In the genomic region with DNA sequence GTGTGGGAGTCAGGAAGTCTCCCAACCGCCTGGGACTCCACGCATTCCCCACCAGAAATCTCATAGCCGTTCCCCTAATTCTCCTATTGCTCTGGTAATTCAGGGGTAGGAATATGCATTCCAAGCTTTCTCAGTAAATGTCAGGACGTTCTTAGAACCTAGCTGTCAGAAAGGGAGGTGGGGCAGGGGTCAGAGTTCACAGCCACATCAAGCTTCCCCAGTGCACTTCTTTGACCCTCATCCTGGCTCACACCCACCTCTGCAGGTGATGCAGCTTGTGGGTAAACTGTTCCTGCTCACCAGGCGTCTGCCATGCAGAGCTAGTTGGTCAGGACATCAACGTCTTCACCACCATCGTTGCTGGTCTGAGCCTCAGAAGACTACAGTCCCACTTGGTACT, we compare ENCODE assay signal across 25 cellular contexts. TPM values are rescaled to one million over a fixed set of nuclear protein-coding genes. Genes with fewer than 3 reads are reported as not detected.
DNase-seq lines count a peak whose midpoint lies in the region; ATAC-seq, FAIRE-seq and TF ChIP-seq lines count a peak whose summit lies in the region.
"Had no signal": no experiment of that assay in that cellular context is flagged by ENCODE, and none has a peak within 500 bp of the region (broad histone marks: within the 10 kb centered on the region; RNA-seq: fewer than 3 reads in every experiment).

No MANE protein-coding gene starts in this region.

- DNase-seq in Jurkat, Clone E6-1 (ENCODE audit: low read depth, low spot score), result peak; percentile 17
- DNase-seq in K562 (ENCODE audit: extremely low read depth in 1 of 4, low spot score in 3 of 4) (no peak), trophoblast cell (no peak), GM20000 (ENCODE audit: low spot score) (no peak)
- DNase-seq: 8988T; ACHN; AML-193; BE2C; Calu3; CD4-positive, alpha-beta T cell; CD8-positive, alpha-beta memory T cell; DMS53; DMS79 treated with DMSO at 0.1 percent for 48 hours; GF-D8; GOT3; HFFc6 had no signal

- no peak for TF ChIP-seq CTCF in K562 (IDR thresholded peaks at IDR 0.05 in 2 of 3, conservative IDR thresholded peaks at IDR 0.05 in 1 of 3; ENCODE audit: insufficient read depth in 2 of 3, low read depth in 1 of 3, low read length in 3 of 3)
- no peak for TF ChIP-seq CTCF in GM20000 (IDR thresholded peaks at IDR 0.05; ENCODE audit: extremely low read depth, missing control alignments)

- no TSS peak for BruUV-seq in K562 (replicated peaks; lab: Mats Ljungman, UMichigan)

- peak overlapping the region; percentile 86 for H2AK5ac ChIP-seq in trophoblast cell (ENCODE audit: low read length)

- H3K18ac ChIP-seq in trophoblast cell (ENCODE audit: low read length), result no peak overlapping the region

- CTCF ChIA-PET in K562 (lab: Yijun Ruan, JAX; ENCODE audit: low intra/inter-chr PET ratio), result no interaction called here

- H2AFZ ChIP-seq in K562 (ENCODE audit: low read depth, low read length) (no peak overlapping the region), trophoblast cell (ENCODE audit: insufficient read depth, low read length, poor library complexity) (no peak overlapping the region)

- no peak overlapping the region for H3K27ac ChIP-seq in K562 (ENCODE audit: extremely low read depth, low read depth, low read length)
- no peak overlapping the region for H3K27ac ChIP-seq in trophoblast cell (ENCODE audit: low read depth, low read length)
- H3K27ac ChIP-seq: A549; BLaER1 treated with 17β-estradiol and CSF1 and Interleukin-3, amounts not matched to agents 10 nM and 100 nM had no signal

- intact Hi-C loops in K562 (cut with micrococcal nuclease), result loop anchor here (10.0 kb wide), 1 partner anchor 246 kb away; no protein-coding TSS in a partner anchor

- H4K20me1 ChIP-seq in K562 (replicated peaks; ENCODE audit: control insufficient read depth, insufficient read depth, low read length), result no peaks in the 10 kb centered on the region
- H4K20me1 ChIP-seq: BLaER1 treated with 17β-estradiol and CSF1 and Interleukin-3, amounts not matched to agents 10 nM and 100 nM had no signal

- in situ Hi-C loops in K562 (cut with MboI), result no loop called here

- H3K36me3 ChIP-seq in K562 (ENCODE audit: control insufficient read depth, insufficient read depth, low read length) (no peaks in the 10 kb centered on the region), trophoblast cell (ENCODE audit: control insufficient read depth in 1 of 2, insufficient read depth in 2 of 2, low read length in 2 of 2) (no peaks in the 10 kb centered on the region)
- H3K36me3 ChIP-seq: BE2C; BLaER1 treated with 17β-estradiol and CSF1 and Interleukin-3, amounts not matched to agents 10 nM and 100 nM; HAP-1 had no signal

- no peak overlapping the region for H3K4me3 ChIP-seq in Jurkat, Clone E6-1 (ENCODE audit: low read length)
- H3K4me3 ChIP-seq in K562 (no peak overlapping the region), trophoblast cell (ENCODE audit: low read depth, low read length) (no peak overlapping the region)
- H3K4me3 ChIP-seq: A549; BLaER1 treated with 17β-estradiol and CSF1 and Interleukin-3, amounts not matched to agents 10 nM and 100 nM; HAP-1 had no signal

- no peak overlapping the region for H3K14ac ChIP-seq in trophoblast cell (ENCODE audit: low read length)

- TF ChIP-seq POLR2A in K562 (conservative IDR thresholded peaks at IDR 0.05), result no peak

- H4K12ac ChIP-seq in trophoblast cell (ENCODE audit: low read depth, low read length), result no peak overlapping the region

- H3K4me2 ChIP-seq in K562 (ENCODE audit: insufficient read depth, low read length) (no peak overlapping the region), trophoblast cell (ENCODE audit: low read length) (no peak overlapping the region)
- H3K4me2 ChIP-seq: A549; BLaER1 treated with 17β-estradiol and CSF1 and Interleukin-3, amounts not matched to agents 10 nM and 100 nM had no signal

- H3K79me1 ChIP-seq in trophoblast cell (ENCODE audit: low read length), result peaks cover 5% of the 10 kb centered on the region

- H3K4me1 ChIP-seq in K562 (replicated peaks in 1 of 2; ENCODE audit: control insufficient read depth in 2 of 2, insufficient read depth in 2 of 2, low read length in 2 of 2), result peaks cover 0 to 6% of the 10 kb centered on the region in 2 experiments; a peak in 3 of 5 replicates
- peaks cover 0 to 3% of the 10 kb centered on the region in 2 experiments for H3K4me1 ChIP-seq in trophoblast cell (ENCODE audit: control insufficient read depth in 1 of 2, insufficient read depth in 2 of 2, low read length in 2 of 2)
- H3K4me1 ChIP-seq: BE2C, HAP-1 had no signal

- POLR2A ChIA-PET in K562 (lab: Yijun Ruan, JAX), result interaction anchor here (0.7 kb wide), 1 partner anchor 9 kb away, joined by 3 read pairs; no protein-coding TSS in a partner anchor

- H3K79me2 ChIP-seq in K562 (ENCODE audit: control insufficient read depth, insufficient read depth, low read length) (no peaks in the 10 kb centered on the region), trophoblast cell (ENCODE audit: control insufficient read depth, insufficient read depth, low read length, poor library complexity) (no peaks in the 10 kb centered on the region)

- WGBS in K562 (ENCODE audit: insufficient coverage, low coverage, missing lambda C conversion rate), result 47% methylated on average over 7 of the region's 7 CpGs
- no CpG with 5 or more reads among the region's 7 CpGs for WGBS in trophoblast cell (ENCODE audit: extremely low coverage, insufficient coverage, insufficient read length)

- ATAC-seq in K562 (no peak), HG03342 (IDR thresholded peaks at IDR 0.05; ENCODE audit: unreplicated experiment) (no peak)

- H2BK5ac ChIP-seq in trophoblast cell (ENCODE audit: low read depth, low read length, poor library complexity), result no peak overlapping the region

- H3K27me3 ChIP-seq in K562 (ENCODE audit: control insufficient read depth in 2 of 2, insufficient read depth in 2 of 2, low read length in 2 of 2) (no peaks in the 10 kb centered on the region; a peak in 1 of 5 replicates), trophoblast cell (ENCODE audit: insufficient read depth, low read length) (no peaks in the 10 kb centered on the region)
- H3K27me3 ChIP-seq: BE2C; BLaER1 treated with 17β-estradiol and CSF1 and Interleukin-3, amounts not matched to agents 10 nM and 100 nM had no signal

- H3K9ac ChIP-seq in K562 (ENCODE audit: insufficient read depth in 1 of 2, low read depth in 2 of 2, low read length in 2 of 2) (no peak overlapping the region; a peak in 1 of 4 replicates), trophoblast cell (ENCODE audit: low read length) (no peak overlapping the region)
- H3K9ac ChIP-seq: BLaER1 treated with 17β-estradiol and CSF1 and Interleukin-3, amounts not matched to agents 10 nM and 100 nM had no signal

- no peak overlapping the region for H2BK120ac ChIP-seq in trophoblast cell (ENCODE audit: insufficient read depth, low read length, poor library complexity)

- no peak for TF ChIP-seq EP300 in K562 (IDR thresholded peaks at IDR 0.05; ENCODE audit: low read length)

- H3K9me3 ChIP-seq in K562 (replicated peaks; ENCODE audit: control insufficient read depth, insufficient read depth, low read depth, low read length), result no peaks in the 10 kb centered on the region
- no peaks in the 10 kb centered on the region for H3K9me3 ChIP-seq in trophoblast cell (ENCODE audit: insufficient read depth, low read depth, low read length)
- H3K9me3 ChIP-seq: A549; BE2C; BLaER1 treated with 17β-estradiol and CSF1 and Interleukin-3, amounts not matched to agents 10 nM and 100 nM; HAP-1 had no signal

- no peak for FAIRE-seq in K562 (lab: Jason Lieb, UNC)
- FAIRE-seq: A549, GM12891, GM18507, H54 had no signal

- H3K23ac ChIP-seq in trophoblast cell (ENCODE audit: low read length), result no peak overlapping the region

- TF ChIP-seq RAD21 in K562 (CRISPR knock-in tag; conservative IDR thresholded peaks at IDR 0.05 in 1 of 2, IDR thresholded peaks at IDR 0.05 in 1 of 2), result no peak

- H2BK12ac ChIP-seq in trophoblast cell (ENCODE audit: low read length), result no peak overlapping the region

- no peak overlapping the region for H3K4ac ChIP-seq in trophoblast cell (ENCODE audit: low read depth, low read length)

- no peaks in the 10 kb centered on the region for H3K9me1 ChIP-seq in K562 (ENCODE audit: control insufficient read depth, insufficient read depth, low read length)

- no peak overlapping the region for H4K91ac ChIP-seq in trophoblast cell (ENCODE audit: low read depth, low read length)

- H4K8ac ChIP-seq in trophoblast cell (ENCODE audit: low read depth, low read length), result no peak overlapping the region

RNA-seq across cellular contexts. Expression of a gene that starts 14.0 kb away (rescaled TPM):
- polyA plus RNA-seq in Jurkat, Clone E6-1 (2012; ENCODE audit: insufficient read depth, insufficient read length), result not detected
- not detected in 2 replicates for total RNA-seq in K562 (2011; cell fraction: chromatin; rRNA removed; ENCODE audit: low replicate concordance)
- not detected in 2 replicates for total RNA-seq in K562 (2011; cell fraction: nucleolus; rRNA removed)
- total RNA-seq in K562 (2011; cell fraction: nucleoplasm; rRNA removed), result not detected in 2 replicates
- not detected in 2 replicates for total RNA-seq in K562 (2014; rRNA removed)
- not detected in 2 replicates for total RNA-seq in K562 (2014; rRNA removed; fragmentation: Illumina TruSeq; extraction: Trizol)
- total RNA-seq in K562 (2015; rRNA removed; fragmentation: Illumina TruSeq; extraction: Trizol), result not detected in 2 replicates
- not detected in 2 replicates for total RNA-seq in K562 (2021)
- not detected in 2 replicates for polyA plus RNA-seq in K562 (2011; rRNA removed)
- polyA plus RNA-seq in K562 (2011; cell fraction: cytosol; rRNA removed), result not detected in 2 replicates
- not detected in 2 replicates for polyA plus RNA-seq in K562 (2011; cell fraction: nucleus; rRNA removed)
- not detected in 2 replicates for polyA plus RNA-seq in K562 (2012)
- not detected in 2 replicates for polyA plus RNA-seq in K562 (2014; fragmentation: Illumina TruSeq; extraction: Trizol)
- polyA plus RNA-seq in K562 (2014; fragmentation: Nextera tagmentation; extraction: Ambion mirVana), result not detected
- not detected in 2 replicates for polyA plus RNA-seq in K562 (2014; rRNA removed)
- not detected in 2 replicates for polyA minus RNA-seq in K562 (2011; rRNA and poly(A)+ RNA removed)
- not detected in 2 replicates for polyA minus RNA-seq in K562 (2011; cell fraction: cytosol; rRNA and poly(A)+ RNA removed)
- not detected in 2 replicates for polyA minus RNA-seq in K562 (2011; cell fraction: nucleus; rRNA and poly(A)+ RNA removed)
- 0.41 and 0.61 TPM in 2 replicates for polyA plus RNA-seq in trophoblast cell (2013)
- total RNA-seq: Calu3; CD4-positive, alpha-beta T cell; CD8-positive, alpha-beta memory T cell; Daoy; G401; HFFc6 had no signal
- polyA plus RNA-seq: A549; CD8-positive, alpha-beta memory T cell had no signal

RNA-seq across cellular contexts. Expression of a gene that starts 18.1 kb away (rescaled TPM):
- not detected for polyA plus RNA-seq in Jurkat, Clone E6-1 (2012; ENCODE audit: insufficient read depth, insufficient read length)
- total RNA-seq in K562 (2011; cell fraction: chromatin; rRNA removed; ENCODE audit: low replicate concordance), result 0.07 TPM in 1 of 2 replicates, not detected in the other
- under 0.01 TPM in 2 replicates for total RNA-seq in K562 (2011; cell fraction: nucleolus; rRNA removed)
- 0.15 TPM in 1 of 2 replicates, not detected in the other for total RNA-seq in K562 (2011; cell fraction: nucleoplasm; rRNA removed)
- total RNA-seq in K562 (2014; rRNA removed) (0.27 and 0.86 TPM in 2 replicates), K562 (2014; rRNA removed; fragmentation: Illumina TruSeq; extraction: Trizol) (0.07 TPM in 1 of 2 replicates, not detected in the other), K562 (2015; rRNA removed; fragmentation: Illumina TruSeq; extraction: Trizol) (0.40 and 0.64 TPM in 2 replicates), K562 (2021) (0.56 and 1.5 TPM in 2 replicates)
- polyA plus RNA-seq in K562 (2011; rRNA removed) (0.11 and 0.34 TPM in 2 replicates), K562 (2014; fragmentation: Illumina TruSeq; extraction: Trizol) (0.08 and 1.00 TPM in 2 replicates), K562 (2014; fragmentation: Nextera tagmentation; extraction: Ambion mirVana) (under 1 TPM; 0.08 to 0.21 TPM), K562 (2014; rRNA removed) (0.09 and 0.34 TPM in 2 replicates)
- 0.03 and 0.06 TPM in 2 replicates for polyA plus RNA-seq in K562 (2011; cell fraction: cytosol; rRNA removed)
- not detected in 2 replicates for polyA plus RNA-seq in K562 (2011; cell fraction: nucleus; rRNA removed)
- polyA plus RNA-seq in K562 (2012), result 0.39 and 35.5 TPM in 2 replicates
- polyA minus RNA-seq in K562 (2011; rRNA and poly(A)+ RNA removed), result 0.03 TPM in 1 of 2 replicates, not detected in the other
- polyA minus RNA-seq in K562 (2011; cell fraction: cytosol; rRNA and poly(A)+ RNA removed), result not detected in 2 replicates
- not detected in 2 replicates for polyA minus RNA-seq in K562 (2011; cell fraction: nucleus; rRNA and poly(A)+ RNA removed)
- 36.2 and 40.7 TPM in 2 replicates for polyA plus RNA-seq in trophoblast cell (2013)
- total RNA-seq: CD4-positive, alpha-beta T cell; CD8-positive, alpha-beta memory T cell had no signal
- polyA plus RNA-seq: CD8-positive, alpha-beta memory T cell had no signal

RNA-seq across cellular contexts. Expression of a gene that starts 26.2 kb away (rescaled TPM):
- polyA plus RNA-seq in Jurkat, Clone E6-1 (2012; ENCODE audit: insufficient read depth, insufficient read length), result 0.84 TPM
- total RNA-seq in K562 (2011; cell fraction: chromatin; rRNA removed; ENCODE audit: low replicate concordance), result 0.95 and 1.1 TPM in 2 replicates
- 0.83 and 1.6 TPM in 2 replicates for total RNA-seq in K562 (2011; cell fraction: nucleolus; rRNA removed)
- total RNA-seq in K562 (2011; cell fraction: nucleoplasm; rRNA removed), result 2.0 and 2.8 TPM in 2 replicates
- 3.6 and 3.8 TPM in 2 replicates for total RNA-seq in K562 (2014; rRNA removed)
- total RNA-seq in K562 (2014; rRNA removed; fragmentation: Illumina TruSeq; extraction: Trizol), result 0.25 and 0.32 TPM in 2 replicates
- total RNA-seq in K562 (2015; rRNA removed; fragmentation: Illumina TruSeq; extraction: Trizol), result 1.9 and 2.3 TPM in 2 replicates
- total RNA-seq in K562 (2021), result 3.2 and 4.3 TPM in 2 replicates
- 0.67 and 2.0 TPM in 2 replicates for polyA plus RNA-seq in K562 (2011; rRNA removed)
- polyA plus RNA-seq in K562 (2011; cell fraction: cytosol; rRNA removed), result 1.3 and 1.8 TPM in 2 replicates
- polyA plus RNA-seq in K562 (2011; cell fraction: nucleus; rRNA removed), result 1.6 and 2.0 TPM in 2 replicates
- 10.4 and 17.7 TPM in 2 replicates for polyA plus RNA-seq in K562 (2012)
- 3.8 and 7.3 TPM in 2 replicates for polyA plus RNA-seq in K562 (2014; fragmentation: Illumina TruSeq; extraction: Trizol)
- polyA plus RNA-seq in K562 (2014; fragmentation: Nextera tagmentation; extraction: Ambion mirVana), result under 1 TPM in 1 of 2 experiments, not detected in 1; 0.08 TPM
- 4.2 and 6.1 TPM in 2 replicates for polyA plus RNA-seq in K562 (2014; rRNA removed)
- polyA minus RNA-seq in K562 (2011; rRNA and poly(A)+ RNA removed), result 0.46 and 1.0 TPM in 2 replicates
- polyA minus RNA-seq in K562 (2011; cell fraction: cytosol; rRNA and poly(A)+ RNA removed), result 1.1 and 4.8 TPM in 2 replicates
- polyA minus RNA-seq in K562 (2011; cell fraction: nucleus; rRNA and poly(A)+ RNA removed), result 0.27 and 0.67 TPM in 2 replicates
- 1.4 and 1.5 TPM in 2 replicates for polyA plus RNA-seq in trophoblast cell (2013)
- total RNA-seq: HFFc6 had no signal

RNA-seq across cellular contexts. Expression of a gene that starts 28.8 kb away (rescaled TPM):
- 34.6 TPM for polyA plus RNA-seq in Jurkat, Clone E6-1 (2012; ENCODE audit: insufficient read depth, insufficient read length)
- 22.3 and 64.5 TPM in 2 replicates for total RNA-seq in K562 (2011; cell fraction: chromatin; rRNA removed; ENCODE audit: low replicate concordance)
- 58.5 and 75.0 TPM in 2 replicates for total RNA-seq in K562 (2011; cell fraction: nucleolus; rRNA removed)
- 42.4 and 43.9 TPM in 2 replicates for total RNA-seq in K562 (2011; cell fraction: nucleoplasm; rRNA removed)
- total RNA-seq in K562 (2014; rRNA removed), result 11.0 and 11.1 TPM in 2 replicates
- total RNA-seq in K562 (2014; rRNA removed; fragmentation: Illumina TruSeq; extraction: Trizol), result 4.5 and 5.6 TPM in 2 replicates
- total RNA-seq in K562 (2015; rRNA removed; fragmentation: Illumina TruSeq; extraction: Trizol), result 11.6 and 11.9 TPM in 2 replicates
- total RNA-seq in K562 (2021), result 27.1 and 31.9 TPM in 2 replicates
- polyA plus RNA-seq in K562 (2011; rRNA removed), result 12.5 and 24.8 TPM in 2 replicates
- 24.2 and 33.1 TPM in 2 replicates for polyA plus RNA-seq in K562 (2011; cell fraction: cytosol; rRNA removed)
- 64.4 and 76.3 TPM in 2 replicates for polyA plus RNA-seq in K562 (2011; cell fraction: nucleus; rRNA removed)
- polyA plus RNA-seq in K562 (2012), result 33.2 and 44.8 TPM in 2 replicates
- 20.9 and 30.5 TPM in 2 replicates for polyA plus RNA-seq in K562 (2014; fragmentation: Illumina TruSeq; extraction: Trizol)
- 1 to 10 TPM; 2.5 to 3.1 TPM for polyA plus RNA-seq in K562 (2014; fragmentation: Nextera tagmentation; extraction: Ambion mirVana)
- 12.7 and 19.9 TPM in 2 replicates for polyA plus RNA-seq in K562 (2014; rRNA removed)
- polyA minus RNA-seq in K562 (2011; rRNA and poly(A)+ RNA removed), result 12.0 and 15.9 TPM in 2 replicates
- polyA minus RNA-seq in K562 (2011; cell fraction: cytosol; rRNA and poly(A)+ RNA removed), result 8.6 and 11.5 TPM in 2 replicates
- polyA minus RNA-seq in K562 (2011; cell fraction: nucleus; rRNA and poly(A)+ RNA removed), result 12.5 and 19.0 TPM in 2 replicates
- polyA plus RNA-seq in trophoblast cell (2013), result 40.6 and 43.8 TPM in 2 replicates

RNA-seq across cellular contexts. Expression of a gene that starts 33.0 kb away (rescaled TPM):
- 50.3 TPM for polyA plus RNA-seq in Jurkat, Clone E6-1 (2012; ENCODE audit: insufficient read depth, insufficient read length)
- total RNA-seq in K562 (2011; cell fraction: chromatin; rRNA removed; ENCODE audit: low replicate concordance), result 10.8 and 22.1 TPM in 2 replicates
- total RNA-seq in K562 (2011; cell fraction: nucleolus; rRNA removed), result 12.3 and 14.3 TPM in 2 replicates
- total RNA-seq in K562 (2011; cell fraction: nucleoplasm; rRNA removed), result 10.2 and 15.3 TPM in 2 replicates
- 33.1 and 36.1 TPM in 2 replicates for total RNA-seq in K562 (2014; rRNA removed)
- total RNA-seq in K562 (2014; rRNA removed; fragmentation: Illumina TruSeq; extraction: Trizol), result 16.3 and 21.2 TPM in 2 replicates
- 28.1 and 31.3 TPM in 2 replicates for total RNA-seq in K562 (2015; rRNA removed; fragmentation: Illumina TruSeq; extraction: Trizol)
- total RNA-seq in K562 (2021), result 34.2 and 41.1 TPM in 2 replicates
- 2.6 and 4.1 TPM in 2 replicates for polyA plus RNA-seq in K562 (2011; rRNA removed)
- polyA plus RNA-seq in K562 (2011; cell fraction: cytosol; rRNA removed), result 3.4 and 5.4 TPM in 2 replicates
- 14.1 and 26.6 TPM in 2 replicates for polyA plus RNA-seq in K562 (2011; cell fraction: nucleus; rRNA removed)
- 37.3 and 44.8 TPM in 2 replicates for polyA plus RNA-seq in K562 (2012)
- polyA plus RNA-seq in K562 (2014; fragmentation: Illumina TruSeq; extraction: Trizol), result 24.5 and 30.9 TPM in 2 replicates
- polyA plus RNA-seq in K562 (2014; fragmentation: Nextera tagmentation; extraction: Ambion mirVana), result 10 to 100 TPM in 1 of 2 experiments, 1 to 10 TPM in 1; 6.0 to 11.9 TPM
- polyA plus RNA-seq in K562 (2014; rRNA removed), result 14.4 and 16.5 TPM in 2 replicates
- 3.0 TPM in 2 replicates for polyA minus RNA-seq in K562 (2011; rRNA and poly(A)+ RNA removed)
- 6.4 and 11.7 TPM in 2 replicates for polyA minus RNA-seq in K562 (2011; cell fraction: cytosol; rRNA and poly(A)+ RNA removed)
- polyA minus RNA-seq in K562 (2011; cell fraction: nucleus; rRNA and poly(A)+ RNA removed), result 8.3 and 15.3 TPM in 2 replicates
- 15.3 and 15.9 TPM in 2 replicates for polyA plus RNA-seq in trophoblast cell (2013)
